1 cellular context compared by ENCODE assay signal in genomic region chr7:16428182-16428581, GRCh38.
TF ChIP-seq lines count a peak whose summit lies in the region.

No MANE protein-coding gene starts in this region.

TF ChIP-seq in K562, 482 proteins besides CTCF, POLR2A, EP300 and RAD21 (continued from another document):
- TF ChIP-seq ZNF280A (IDR thresholded peaks at IDR 0.05; ENCODE audit: low read depth, partially characterized antibody) (no peak), BMI1 (IDR thresholded peaks at IDR 0.05; ENCODE audit: low read length) (no peak), TAF15 (IDR thresholded peaks at IDR 0.05; ENCODE audit: low read depth, low read length) (no peak), ZBTB11 (CRISPR knock-in tag; IDR thresholded peaks at IDR 0.05) (no peak), MBD2 (IDR thresholded peaks at IDR 0.05; ENCODE audit: borderline replicate concordance, low read depth) (no peak), ASH1L (IDR thresholded peaks at IDR 0.05; ENCODE audit: borderline replicate concordance, low read depth, partially characterized antibody) (no peak), YY1 (IDR thresholded peaks at IDR 0.05; ENCODE audit: borderline replicate concordance in 1 of 3, control insufficient read depth in 1 of 3, extremely low read depth in 1 of 3, insufficient read depth in 3 of 3, insufficient read length in 1 of 3, insufficient replicate concordance in 2 of 3, low read depth in 1 of 3, low read length in 2 of 3) (no peak), SP1 (CRISPR knock-in tag; IDR thresholded peaks at IDR 0.05) (no peak), BHLHE40 (IDR thresholded peaks at IDR 0.05; ENCODE audit: low read length) (no peak), ATF1 (CRISPR knock-in tag; IDR thresholded peaks at IDR 0.05) (no peak), ATF1 (tag; IDR thresholded peaks at IDR 0.05) (no peak), ZNF436 (CRISPR knock-in tag; IDR thresholded peaks at IDR 0.05) (no peak)
